Comparison of ENCODE assay signal across 8 cellular contexts in the genomic region with DNA sequence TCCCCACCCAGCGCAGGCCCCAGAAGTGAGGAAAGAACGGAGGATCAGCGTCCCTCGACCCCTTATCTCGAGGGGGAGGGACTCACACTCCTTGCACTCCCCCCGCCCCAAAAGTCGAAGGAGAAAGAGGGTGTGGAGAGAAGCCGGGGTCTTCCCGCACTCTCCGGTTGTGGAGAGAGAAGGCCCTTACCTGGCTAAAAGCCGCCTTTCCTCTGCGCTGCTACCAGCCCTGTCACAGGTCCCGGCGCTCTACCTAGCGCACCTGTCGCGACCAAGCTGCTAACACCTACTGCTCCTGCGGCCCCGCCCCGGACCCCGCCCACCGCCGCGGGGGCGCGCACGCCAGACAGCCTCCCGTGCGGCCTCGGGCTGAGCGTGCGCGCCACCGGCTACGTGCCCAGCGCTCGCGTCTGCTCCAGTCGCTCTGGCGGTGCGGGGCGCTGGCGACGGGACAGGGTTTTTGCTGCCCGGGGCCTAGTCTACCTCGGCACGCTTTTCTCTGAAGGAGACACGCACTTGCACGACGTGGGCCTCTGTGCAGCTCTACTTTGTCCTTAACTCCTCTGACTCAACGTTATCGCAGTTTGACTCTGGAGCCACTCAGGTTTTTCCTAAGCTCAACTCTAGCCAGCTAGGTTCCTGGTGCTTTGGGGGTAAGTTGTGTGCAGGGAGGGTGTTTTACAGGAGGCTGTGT. TPM values are rescaled to one million over a fixed set of nuclear protein-coding genes. Genes with fewer than 3 reads are reported as not detected.
DNase-seq lines count a peak whose midpoint lies in the region; ATAC-seq and TF ChIP-seq lines count a peak whose summit lies in the region.

A gene (minus strand): TSS at position 291 of the 694 bp plus-strand sequence. CDS start 34,769 bp downstream, outside the sequence.

- H3K27ac ChIP-seq in Peyer's patch = peak within 1 kb of the TSS; percentile 70 to 89 (median 76)
- peak within 1 kb of the TSS; percentile 82 to 84 (median 84) for H3K27ac ChIP-seq in esophagus muscularis mucosa (replicated peaks in 1 of 4)
- H3K27ac ChIP-seq in muscle layer of duodenum (ENCODE audit: low read length) = peak within 1 kb of the TSS; percentile 82

- peak; percentile 83 for ATAC-seq in GM21717 (IDR thresholded peaks at IDR 0.05; ENCODE audit: unreplicated experiment)

- intact Hi-C loops in esophagus muscularis mucosa (cut with DNase I) = loop anchor here (5.0 kb wide), 1 partner anchor 61 kb away; no protein-coding TSS in a partner anchor

- H3K27me3 ChIP-seq in Peyer's patch = no peaks in the 10 kb centered on the region
- H3K27me3 ChIP-seq in esophagus muscularis mucosa = no peaks in the 10 kb centered on the region
- no peaks in the 10 kb centered on the region for H3K27me3 ChIP-seq in muscle layer of duodenum (ENCODE audit: low read depth, low read length)

- 0% methylated on average over 24 of the region's 52 CpGs for WGBS in esophagus muscularis mucosa

- DNase-seq in DMS114 treated with DMSO at 0.1 percent for 48 hours (lab: John Stamatoyannopoulos, UW; ENCODE audit: unreplicated experiment) = peak; percentile 73
- peak; percentile 77 for DNase-seq in KG1 (lab: John Stamatoyannopoulos, UW)
- DNase-seq in Peyer's patch = peak; percentile 87 to 97 (median 96)
- DNase-seq in activated T-cell treated with anti-CD3 and anti-CD28 coated beads, Interleukin-2, amount 50 U/mL, for 48 hours = peak; percentile 92 to 95
- peak; percentile 97 for DNase-seq in esophagus muscularis mucosa (ENCODE audit: extremely low spot score)
- peak; percentile 79 to 89 for DNase-seq in stimulated activated CD8-positive, alpha-beta memory T cell treated with anti-CD3 and anti-CD28 coated beads, Interleukin-7, amount 100 ng/mL, for 4 hours (ENCODE audit: low read depth in 2 of 2)

- H3K4me3 ChIP-seq in Peyer's patch (peak within 1 kb of the TSS; percentile 51 to 95 (median 78)), esophagus muscularis mucosa (peak within 1 kb of the TSS; percentile 87 to 96 (median 93)), muscle layer of duodenum (ENCODE audit: low read depth in 1 of 2, low read length in 2 of 2) (peak within 1 kb of the TSS; percentile 90 to 97)

- TF ChIP-seq CTCF in Peyer's patch (IDR thresholded peaks at IDR 0.05) (peak in 5 of 6 experiments; percentile 28 to 73 (median 45)), esophagus muscularis mucosa (IDR thresholded peaks at IDR 0.05) (peak in 2 of 3 experiments; percentile 57 to 66)

- TF ChIP-seq EP300 in esophagus muscularis mucosa (IDR thresholded peaks at IDR 0.05) = no peak

- H3K4me1 ChIP-seq in Peyer's patch = peaks cover 0 to 12% (median 0%) of the 10 kb centered on the region in 4 donors
- H3K4me1 ChIP-seq in esophagus muscularis mucosa = peaks cover 15 to 30% (median 25%) of the 10 kb centered on the region in 4 donors
- peaks cover 0 to 4% of the 10 kb centered on the region in 2 donors for H3K4me1 ChIP-seq in muscle layer of duodenum (ENCODE audit: control insufficient read depth in 1 of 2, insufficient read depth in 2 of 2, low read length in 2 of 2)

- TF ChIP-seq POLR2A in Peyer's patch (IDR thresholded peaks at IDR 0.05) (peak; percentile 93 to 95), esophagus muscularis mucosa (IDR thresholded peaks at IDR 0.05; ENCODE audit: low read depth) (peak; percentile 30)

- H3K9me3 ChIP-seq in Peyer's patch (no peaks in the 10 kb centered on the region), esophagus muscularis mucosa (no peaks in the 10 kb centered on the region), muscle layer of duodenum (ENCODE audit: control insufficient read depth in 1 of 2, low read length in 2 of 2) (no peaks in the 10 kb centered on the region)

- H3K36me3 ChIP-seq in Peyer's patch = no peaks in the 10 kb centered on the region
- H3K36me3 ChIP-seq in esophagus muscularis mucosa = no peaks in the 10 kb centered on the region
- H3K36me3 ChIP-seq in muscle layer of duodenum (ENCODE audit: control insufficient read depth in 1 of 2, insufficient read depth in 2 of 2, low read length in 2 of 2) = no peaks in the 10 kb centered on the region

RNA-seq across cellular contexts. Expression of the gene that starts here (rescaled TPM):
- total RNA-seq in Peyer's patch = 100 to 1,000 TPM; 253 to 280 (median 274) TPM
- 10 to 100 TPM; 23.9 to 62.7 (median 37.2) TPM for total RNA-seq in esophagus muscularis mucosa

Comparison
In these comparisons a context has a peak if more than half of its experiments do, and no peak if none do; other contexts are left out.
1. Peak in every context shown above with its lines: DNase-seq, ATAC-seq, H3K4me3 ChIP-seq and H3K27ac ChIP-seq.